22 cellular contexts compared by ENCODE assay signal in genomic region chr12:9036227-9036626, GRCh38. TPM values are rescaled to one million over a fixed set of nuclear protein-coding genes. Genes with fewer than 3 reads are reported as not detected.
A peak's percentile ranks its signal among the peaks of the same experiment; 100 is the strongest.
DNase-seq lines count a peak whose midpoint lies in the region; ATAC-seq and TF ChIP-seq lines count a peak whose summit lies in the region.
"Had no signal": no experiment of that assay in that cellular context is flagged by ENCODE, and none has a peak within 500 bp of the region (broad histone marks: within the 10 kb centered on the region; RNA-seq: fewer than 3 reads in every experiment).

No MANE protein-coding gene starts in this region.

- peaks cover 61% of the 10 kb centered on the region for H3K4me1 ChIP-seq in CD8-positive, alpha-beta memory T cell (ENCODE audit: insufficient read depth, low read length)
- peaks cover 34 to 41% of the 10 kb centered on the region in 2 donors for H3K4me1 ChIP-seq in naive thymus-derived CD4-positive, alpha-beta T cell (ENCODE audit: control insufficient read depth in 2 of 2, insufficient read depth in 2 of 2, low read length in 2 of 2)
- H3K4me1 ChIP-seq in aorta (ENCODE audit: control insufficient read depth in 1 of 2, insufficient read depth in 2 of 2, low read length in 2 of 2), result no peaks in the 10 kb centered on the region
- peaks cover 46% of the 10 kb centered on the region for H3K4me1 ChIP-seq in CD8-positive, alpha-beta T cell (ENCODE audit: insufficient read depth, low read length)
- H3K4me1 ChIP-seq: A549, BE2C had no signal

- H3K27ac Mint-ChIP-seq in CD4-positive, alpha-beta T cell, result peak overlapping the region; percentile 50
- peak overlapping the region in 5 of 8 donors; percentile 3 to 78 (median 69) for H3K27ac Mint-ChIP-seq in CD8-positive, alpha-beta memory T cell
- no peak overlapping the region for H3K27ac Mint-ChIP-seq in activated T-helper 17 cell treated with anti-CD3 and anti-CD28 coated beads, Interleukin-2, amount 50 U/mL, for 72 hours
- H3K27ac Mint-ChIP-seq in naive thymus-derived CD4-positive, alpha-beta T cell, result peak overlapping the region in 5 of 9 donors; percentile 6 to 77 (median 64)
- H3K27ac Mint-ChIP-seq in CD8-positive, alpha-beta T cell, result no peak overlapping the region
- H3K27ac Mint-ChIP-seq: CD14-positive monocyte had no signal

- peaks cover 4% of the 10 kb centered on the region for H3K9me3 Mint-ChIP-seq in CD4-positive, alpha-beta T cell
- peaks cover 0 to 13% (median 0%) of the 10 kb centered on the region in 5 donors for H3K9me3 Mint-ChIP-seq in CD8-positive, alpha-beta memory T cell
- no peaks in the 10 kb centered on the region for H3K9me3 Mint-ChIP-seq in activated T-helper 17 cell treated with anti-CD3 and anti-CD28 coated beads, Interleukin-2, amount 50 U/mL, for 72 hours
- H3K9me3 Mint-ChIP-seq in naive thymus-derived CD4-positive, alpha-beta T cell, result peaks cover 0 to 4% (median 0%) of the 10 kb centered on the region in 11 donors
- no peaks in the 10 kb centered on the region for H3K9me3 Mint-ChIP-seq in CD8-positive, alpha-beta T cell

- ATAC-seq in CD4-positive, alpha-beta T cell (ENCODE audit: poor library complexity), result no peak
- no peak for ATAC-seq in activated T-helper 17 cell treated with anti-CD3 and anti-CD28 coated beads, Interleukin-2, amount 50 U/mL, for 72 hours (replicated peaks)
- ATAC-seq in naive thymus-derived CD4-positive, alpha-beta T cell, result no peak
- ATAC-seq in aorta (ENCODE audit: low FRiP score) (no peak), GM18520 (IDR thresholded peaks at IDR 0.05; ENCODE audit: unreplicated experiment) (no peak)
- ATAC-seq in CD8-positive, alpha-beta T cell, result no peak
- ATAC-seq: A549 had no signal

- POLR2A ChIA-PET in CD4-positive, alpha-beta T cell (lab: Charles Lee), result interaction anchor here (0.6 to 4.0 kb wide), 6 partner anchors 9 to 86 kb away, joined by 3 to 71 read pairs (median 4); partner anchors contain the start of gene M6PR
- POLR2A ChIA-PET in CD8-positive, alpha-beta memory T cell (lab: Charles Lee), result interaction anchor here (0.6 to 3.4 kb wide), 2 partner anchors 39 to 86 kb away, joined by 3 to 27 read pairs; partner anchors contain the start of gene M6PR
- POLR2A ChIA-PET in naive thymus-derived CD4-positive, alpha-beta T cell (lab: Charles Lee), result interaction anchor here (0.6 to 5.6 kb wide), 5 partner anchors 10 to 85 kb away, joined by 3 to 105 read pairs (median 3); partner anchors contain the start of gene M6PR
- POLR2A ChIA-PET in CD8-positive, alpha-beta T cell (lab: Charles Lee), result interaction anchor here (0.6 to 1.9 kb wide), 4 partner anchors 8 to 76 kb away, joined by 3 to 7 read pairs (median 3); no protein-coding TSS in a partner anchor

- CTCF ChIA-PET in CD4-positive, alpha-beta T cell (lab: Charles Lee), result interaction anchor here (1.0 to 4.1 kb wide), 3 partner anchors 10 to 86 kb away, joined by 4 to 57 read pairs (median 8); partner anchors contain the start of gene M6PR
- CTCF ChIA-PET in CD8-positive, alpha-beta memory T cell (lab: Charles Lee), result interaction anchor here (1.1 to 10.2 kb wide), 8 partner anchors 10 to 354 kb away, joined by 3 to 192 read pairs (median 8); partner anchors contain the start of genes M6PR and PHC1
- CTCF ChIA-PET in naive thymus-derived CD4-positive, alpha-beta T cell (lab: Charles Lee), result interaction anchor here (0.6 to 15.7 kb wide), 10 partner anchors 9 to 87 kb away, joined by 3 to 287 read pairs (median 4); partner anchors contain the start of gene M6PR
- CTCF ChIA-PET in CD8-positive, alpha-beta T cell (lab: Charles Lee), result interaction anchor here (0.7 to 10.4 kb wide), 7 partner anchors 10 to 146 kb away, joined by 3 to 195 read pairs (median 9); partner anchors contain the start of gene M6PR

- H3K4me3 Mint-ChIP-seq in CD4-positive, alpha-beta T cell, result no peak overlapping the region
- H3K4me3 Mint-ChIP-seq in CD8-positive, alpha-beta memory T cell, result peak overlapping the region in 1 of 7 donors; percentile 46
- H3K4me3 Mint-ChIP-seq in activated T-helper 17 cell treated with anti-CD3 and anti-CD28 coated beads, Interleukin-2, amount 50 U/mL, for 72 hours, result peak overlapping the region; percentile 2
- H3K4me3 Mint-ChIP-seq in naive thymus-derived CD4-positive, alpha-beta T cell, result peak overlapping the region in 1 of 10 donors; percentile 25
- no peak overlapping the region for H3K4me3 Mint-ChIP-seq in CD8-positive, alpha-beta T cell
- H3K4me3 Mint-ChIP-seq: CD14-positive monocyte had no signal

- intact Hi-C loops in CD4-positive, alpha-beta T cell (cut with DNase I, micrococcal nuclease), result loop anchor here in 1 of 2 experiments (5.0 kb wide), 1 partner anchor 39 kb away; no protein-coding TSS in a partner anchor
- intact Hi-C loops in naive thymus-derived CD4-positive, alpha-beta T cell (cut with micrococcal nuclease), result no loop called here
- intact Hi-C loops in aorta (cut with DNase I), result loop anchor here in 1 of 2 donors (10.0 kb wide), 1 partner anchor 491 kb away; the partner anchor contains the start of gene CLEC4E
- intact Hi-C loops in CD8-positive, alpha-beta T cell (cut with DNase I, micrococcal nuclease), result loop anchor here (5.0 kb wide), 1 partner anchor 44 kb away; no protein-coding TSS in a partner anchor

- no peak for TF ChIP-seq CTCF in CD4-positive, alpha-beta T cell (IDR thresholded peaks at IDR 0.05)
- no peak for TF ChIP-seq CTCF in CD8-positive, alpha-beta T cell (IDR thresholded peaks at IDR 0.05)

- 36 to 44% methylated on average over 6 of the region's 6 CpGs for WGBS in aorta, 2 donors

- peaks cover 39% of the 10 kb centered on the region for H3K36me3 Mint-ChIP-seq in CD4-positive, alpha-beta T cell (ENCODE audit: low read depth)
- peaks cover 4 to 32% (median 31%) of the 10 kb centered on the region in 3 donors for H3K36me3 Mint-ChIP-seq in CD8-positive, alpha-beta memory T cell
- no peaks in the 10 kb centered on the region for H3K36me3 Mint-ChIP-seq in activated T-helper 17 cell treated with anti-CD3 and anti-CD28 coated beads, Interleukin-2, amount 50 U/mL, for 72 hours (ENCODE audit: low read depth)
- H3K36me3 Mint-ChIP-seq in naive thymus-derived CD4-positive, alpha-beta T cell, result peaks cover 0 to 19% (median 2%) of the 10 kb centered on the region in 5 donors
- peaks cover 29% of the 10 kb centered on the region for H3K36me3 Mint-ChIP-seq in CD8-positive, alpha-beta T cell
- H3K36me3 Mint-ChIP-seq: CD14-positive monocyte had no signal

- no peaks in the 10 kb centered on the region for H3K36me3 ChIP-seq in CD8-positive, alpha-beta memory T cell (ENCODE audit: insufficient read depth, low read length)
- no peaks in the 10 kb centered on the region for H3K36me3 ChIP-seq in naive thymus-derived CD4-positive, alpha-beta T cell (ENCODE audit: control insufficient read depth in 2 of 3, insufficient read depth in 3 of 3, low read length in 3 of 3)
- H3K36me3 ChIP-seq in aorta (ENCODE audit: control insufficient read depth in 1 of 2, insufficient read depth in 2 of 2, low read length in 1 of 2), result no peaks in the 10 kb centered on the region
- H3K36me3 ChIP-seq in CD8-positive, alpha-beta T cell (ENCODE audit: insufficient read depth, low read length), result no peaks in the 10 kb centered on the region
- H3K36me3 ChIP-seq: BE2C; BLaER1 treated with 17β-estradiol and CSF1 and Interleukin-3, amounts not matched to agents 10 nM and 100 nM had no signal

- no peaks in the 10 kb centered on the region for H3K27me3 Mint-ChIP-seq in CD4-positive, alpha-beta T cell
- H3K27me3 Mint-ChIP-seq in CD8-positive, alpha-beta memory T cell, result no peaks in the 10 kb centered on the region
- no peaks in the 10 kb centered on the region for H3K27me3 Mint-ChIP-seq in activated T-helper 17 cell treated with anti-CD3 and anti-CD28 coated beads, Interleukin-2, amount 50 U/mL, for 72 hours
- H3K27me3 Mint-ChIP-seq in naive thymus-derived CD4-positive, alpha-beta T cell, result peaks cover 0 to 11% (median 0%) of the 10 kb centered on the region in 5 donors
- H3K27me3 Mint-ChIP-seq in CD8-positive, alpha-beta T cell (ENCODE audit: low read depth), result no peaks in the 10 kb centered on the region

- no peak for DNase-seq in CD4-positive, alpha-beta T cell
- no peak for DNase-seq in CD8-positive, alpha-beta memory T cell
- DNase-seq in naive thymus-derived CD4-positive, alpha-beta T cell, result no peak
- DNase-seq in aorta (no peak), DMS114 treated with DMSO at 0.1 percent for 48 hours (lab: John Stamatoyannopoulos, UW; ENCODE audit: unreplicated experiment) (no peak)
- no peak for DNase-seq in CD8-positive, alpha-beta T cell
- DNase-seq: 8988T, ACHN, AML-193, BE2C, Calu3, COR-L47, DMS153, DND-41, GM23248, H7, HCEC 1CT had no signal

- H3K9me3 ChIP-seq in CD4-positive, alpha-beta T cell (ENCODE audit: control insufficient read depth, low read length), result no peaks in the 10 kb centered on the region
- H3K9me3 ChIP-seq in CD8-positive, alpha-beta memory T cell (ENCODE audit: low read length), result no peaks in the 10 kb centered on the region
- no peaks in the 10 kb centered on the region for H3K9me3 ChIP-seq in naive thymus-derived CD4-positive, alpha-beta T cell (ENCODE audit: control insufficient read depth in 2 of 3, low read length in 3 of 3)
- no peaks in the 10 kb centered on the region for H3K9me3 ChIP-seq in aorta (ENCODE audit: control insufficient read depth, low read length)
- no peaks in the 10 kb centered on the region for H3K9me3 ChIP-seq in CD8-positive, alpha-beta T cell (ENCODE audit: low read length)
- H3K9me3 ChIP-seq: A549, BE2C had no signal

- no peak overlapping the region for H3K4me3 ChIP-seq in CD8-positive, alpha-beta memory T cell (ENCODE audit: low read length)
- no peak overlapping the region for H3K4me3 ChIP-seq in naive thymus-derived CD4-positive, alpha-beta T cell (ENCODE audit: low read length)
- H3K4me3 ChIP-seq in aorta (ENCODE audit: low read length in 2 of 2), result no peak overlapping the region
- no peak overlapping the region for H3K4me3 ChIP-seq in CD8-positive, alpha-beta T cell (ENCODE audit: low read depth, low read length)
- H3K4me3 ChIP-seq: A549; BLaER1 treated with 17β-estradiol and CSF1 and Interleukin-3, amounts not matched to agents 10 nM and 100 nM; GM23248 had no signal

- H3K4me1 Mint-ChIP-seq in CD4-positive, alpha-beta T cell (ENCODE audit: low read depth), result peaks cover 81% of the 10 kb centered on the region
- H3K4me1 Mint-ChIP-seq in CD8-positive, alpha-beta memory T cell, result peaks cover 62 to 86% (median 82%) of the 10 kb centered on the region in 3 donors
- peaks cover 25% of the 10 kb centered on the region for H3K4me1 Mint-ChIP-seq in activated T-helper 17 cell treated with anti-CD3 and anti-CD28 coated beads, Interleukin-2, amount 50 U/mL, for 72 hours
- peaks cover 24 to 78% (median 69%) of the 10 kb centered on the region in 7 donors for H3K4me1 Mint-ChIP-seq in naive thymus-derived CD4-positive, alpha-beta T cell
- H3K4me1 Mint-ChIP-seq in CD8-positive, alpha-beta T cell (ENCODE audit: low read depth), result peaks cover 68% of the 10 kb centered on the region

- H3K27me3 ChIP-seq in CD4-positive, alpha-beta T cell (ENCODE audit: control insufficient read depth, insufficient read depth, low read length), result no peaks in the 10 kb centered on the region
- H3K27me3 ChIP-seq in CD8-positive, alpha-beta memory T cell (ENCODE audit: insufficient read depth, low read length, poor library complexity, severe bottlenecking), result no peaks in the 10 kb centered on the region
- H3K27me3 ChIP-seq in naive thymus-derived CD4-positive, alpha-beta T cell (ENCODE audit: control insufficient read depth in 2 of 2, insufficient read depth in 2 of 2, low read length in 2 of 2), result no peaks in the 10 kb centered on the region
- H3K27me3 ChIP-seq in aorta (ENCODE audit: control insufficient read depth in 1 of 2, insufficient read depth in 2 of 2, low read length in 1 of 2), result no peaks in the 10 kb centered on the region
- H3K27me3 ChIP-seq in CD8-positive, alpha-beta T cell (ENCODE audit: insufficient read depth, low read length), result no peaks in the 10 kb centered on the region
- H3K27me3 ChIP-seq: BE2C; BLaER1 treated with 17β-estradiol and CSF1 and Interleukin-3, amounts not matched to agents 10 nM and 100 nM had no signal

- no peak overlapping the region for H3K27ac ChIP-seq in CD4-positive, alpha-beta T cell (ENCODE audit: low read depth, low read length)
- H3K27ac ChIP-seq in CD8-positive, alpha-beta memory T cell (ENCODE audit: low read depth, low read length), result no peak overlapping the region
- no peak overlapping the region for H3K27ac ChIP-seq in naive thymus-derived CD4-positive, alpha-beta T cell (ENCODE audit: low read depth, low read length)
- no peak overlapping the region for H3K27ac ChIP-seq in aorta (ENCODE audit: low read depth in 1 of 2, low read length in 2 of 2)
- H3K27ac ChIP-seq in CD8-positive, alpha-beta T cell (ENCODE audit: low read depth, low read length), result no peak overlapping the region
- H3K27ac ChIP-seq: A549; BLaER1 treated with 17β-estradiol and CSF1 and Interleukin-3, amounts not matched to agents 10 nM and 100 nM; GM23248 had no signal

RNA-seq across cellular contexts. Expression of gene KLRG1, which starts 46.9 kb away (rescaled TPM):
- 10 to 100 TPM in 1 of 2 experiments, 1 to 10 TPM in 1; 8.4 to 10.5 TPM for total RNA-seq in CD4-positive, alpha-beta T cell
- 10 to 100 TPM; 11.5 to 12.3 TPM for total RNA-seq in CD8-positive, alpha-beta memory T cell
- 364 TPM for polyA plus RNA-seq in CD8-positive, alpha-beta memory T cell
- total RNA-seq in activated T-helper 17 cell treated with anti-CD3 and anti-CD28 coated beads, Interleukin-2, amount 50 U/mL, for 72 hours, result 1 to 10 TPM; 3.0 to 4.8 TPM
- total RNA-seq in naive thymus-derived CD4-positive, alpha-beta T cell, result 10 to 100 TPM in 3 of 5 experiments, 1 to 10 TPM in 2; 2.8 to 43.8 (median 26.9) TPM
- polyA plus RNA-seq in naive thymus-derived CD4-positive, alpha-beta T cell, result 10 to 100 TPM; 11.7 to 18.0 TPM
- total RNA-seq in aorta, result 1 to 10 TPM; 4.1 to 4.5 TPM
- polyA plus RNA-seq in aorta, result 1 to 10 TPM in 1 of 2 donors, under 1 TPM in 1; 0.88 to 2.9 TPM
- total RNA-seq in CD8-positive, alpha-beta T cell, result 10 to 100 TPM; 13.8 to 17.7 TPM
- total RNA-seq: GM23248 had no signal

Comparison
In these comparisons a context has a peak if more than half of its experiments do, and no peak if none do; other contexts are left out.
1. H3K27ac Mint-ChIP-seq: peak in CD4-positive, alpha-beta T cell (single experiment), CD8-positive, alpha-beta memory T cell (5 of 8) and naive thymus-derived CD4-positive, alpha-beta T cell (5 of 9); none in activated T-helper 17 cell treated with anti-CD3 and anti-CD28 coated beads, Interleukin-2, amount 50 U/mL, for 72 hours (single experiment) and CD8-positive, alpha-beta T cell (single experiment).
2. intact Hi-C loops: an anchor here in CD8-positive, alpha-beta T cell (5.0 kb wide); none called in naive thymus-derived CD4-positive, alpha-beta T cell.